1 cellular context compared by ENCODE assay signal in genomic region chr6:27668442-27669275, GRCh38.
A peak's percentile ranks its signal among the peaks of the same experiment; 100 is the strongest.
TF ChIP-seq lines count a peak whose summit lies in the region.

No MANE protein-coding gene starts in this region.

TF ChIP-seq in HepG2, 621 proteins besides CTCF, POLR2A, EP300 and RAD21 (continued from another document and continues in another):
- TF ChIP-seq KIAA2018 (CRISPR knock-in tag; IDR thresholded peaks at IDR 0.05; ENCODE audit: borderline replicate concordance) (no peak), ZSCAN25 (CRISPR knock-in tag; IDR thresholded peaks at IDR 0.05) (no peak), U2AF1 (optimal IDR thresholded peaks at IDR 0.05; ENCODE audit: low read depth, low read length) (no peak), SP4 (CRISPR knock-in tag; IDR thresholded peaks at IDR 0.05) (0 out of 2 replicates have a peak, but pooled peaks have one; percentile 21), ZNF605 (CRISPR knock-in tag; IDR thresholded peaks at IDR 0.05) (no peak; the same call in 1 of the 2 replicates), ZFP82 (CRISPR knock-in tag; IDR thresholded peaks at IDR 0.05; ENCODE audit: borderline replicate concordance) (no peak), ZFYVE20 (CRISPR knock-in tag; IDR thresholded peaks at IDR 0.05; ENCODE audit: borderline replicate concordance, low read depth) (no peak), TEF (CRISPR knock-in tag; IDR thresholded peaks at IDR 0.05) (no peak), REXO4 (CRISPR knock-in tag; IDR thresholded peaks at IDR 0.05; ENCODE audit: borderline replicate concordance) (no peak), KMT2B (CRISPR knock-in tag; IDR thresholded peaks at IDR 0.05) (no peak), ZNF263 (CRISPR knock-in tag; IDR thresholded peaks at IDR 0.05) (peak; percentile 59), ZNF746 (CRISPR knock-in tag; IDR thresholded peaks at IDR 0.05) (peak; percentile 63; the same call in 1 of the 2 replicates), ZFP41 (CRISPR knock-in tag; IDR thresholded peaks at IDR 0.05; ENCODE audit: borderline replicate concordance) (no peak), HOXD1 (CRISPR knock-in tag; IDR thresholded peaks at IDR 0.05) (no peak; the same call in 1 of the 2 replicates), SRY (CRISPR knock-in tag; IDR thresholded peaks at IDR 0.05) (no peak), FOXM1 (CRISPR knock-in tag; IDR thresholded peaks at IDR 0.05) (no peak), ZBTB2 (CRISPR knock-in tag; IDR thresholded peaks at IDR 0.05; ENCODE audit: low read depth) (no peak), HMGA1 (CRISPR knock-in tag; conservative IDR thresholded peaks at IDR 0.05) (no peak), AFF4 (CRISPR knock-in tag; IDR thresholded peaks at IDR 0.05) (no peak), GTF3A (CRISPR knock-in tag; conservative IDR thresholded peaks at IDR 0.05) (no peak), ZBTB14 (CRISPR knock-in tag; IDR thresholded peaks at IDR 0.05) (no peak), THAP9 (CRISPR knock-in tag; IDR thresholded peaks at IDR 0.05; ENCODE audit: borderline replicate concordance) (no peak), DPF2 (CRISPR knock-in tag; IDR thresholded peaks at IDR 0.05; ENCODE audit: borderline replicate concordance, low read depth) (no peak), ZSCAN31 (CRISPR knock-in tag; IDR thresholded peaks at IDR 0.05; ENCODE audit: low read depth) (no peak), ATF4 (CRISPR knock-in tag; IDR thresholded peaks at IDR 0.05) (peak in 1 of 2 experiments; percentile 32; a peak in 1 of 4 replicates), ZNF570 (CRISPR knock-in tag; IDR thresholded peaks at IDR 0.05; ENCODE audit: borderline replicate concordance) (no peak), DNMT3B (CRISPR knock-in tag; conservative IDR thresholded peaks at IDR 0.05) (no peak), ZFP90 (CRISPR knock-in tag; IDR thresholded peaks at IDR 0.05; ENCODE audit: borderline replicate concordance) (no peak), RFX5 (IDR thresholded peaks at IDR 0.05; ENCODE audit: low read depth, low read length) (no peak), RXRB (CRISPR knock-in tag; IDR thresholded peaks at IDR 0.05; ENCODE audit: borderline replicate concordance) (peak; percentile 38; the same call in 1 of the 2 replicates), TBP (CRISPR knock-in tag; IDR thresholded peaks at IDR 0.05) (no peak), ZNF547 (CRISPR knock-in tag; IDR thresholded peaks at IDR 0.05) (0 out of 2 replicates have a peak, but pooled peaks have one; percentile 21), SKI (IDR thresholded peaks at IDR 0.05; ENCODE audit: partially characterized antibody) (no peak), NFYC (CRISPR knock-in tag; IDR thresholded peaks at IDR 0.05) (no peak), ZMYM2 (CRISPR knock-in tag; IDR thresholded peaks at IDR 0.05) (peak; percentile 96), ZNF615 (CRISPR knock-in tag; IDR thresholded peaks at IDR 0.05; ENCODE audit: borderline replicate concordance) (peak; percentile 78; the same call in 1 of the 2 replicates), ZMYM4 (CRISPR knock-in tag; IDR thresholded peaks at IDR 0.05) (peak; percentile 64), SETDB1 (CRISPR knock-in tag; IDR thresholded peaks at IDR 0.05; ENCODE audit: borderline replicate concordance) (no peak), NCOA1 (CRISPR knock-in tag; IDR thresholded peaks at IDR 0.05) (0 out of 2 replicates have a peak, but pooled peaks have one; percentile 33), ZNF879 (CRISPR knock-in tag; IDR thresholded peaks at IDR 0.05) (no peak), TGIF2 (CRISPR knock-in tag; IDR thresholded peaks at IDR 0.05) (peak; percentile 18; the same call in 1 of the 2 replicates), ZNF768 (CRISPR knock-in tag; IDR thresholded peaks at IDR 0.05) (no peak)
